Comparison of ENCODE assay signal across 21 cellular contexts in the genomic region with DNA sequence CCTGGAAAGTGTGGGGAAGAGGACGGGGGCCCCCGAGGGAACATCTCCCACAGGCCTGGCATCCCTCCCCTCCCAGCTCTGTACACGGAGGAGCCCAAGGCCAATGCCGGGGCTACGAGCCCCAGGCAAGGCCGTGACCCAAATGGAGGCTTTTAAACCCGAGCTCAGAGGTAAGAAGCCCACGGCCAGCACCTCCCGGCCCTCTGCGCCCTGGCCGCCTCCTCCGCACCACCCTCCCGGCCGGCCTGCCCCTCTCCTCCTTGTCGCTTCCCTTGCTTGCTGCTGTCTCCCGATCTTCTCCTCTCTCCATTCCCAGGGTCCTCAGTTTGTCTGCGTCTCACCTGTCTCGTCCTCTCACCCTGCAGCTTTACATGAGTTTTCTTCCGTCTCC. TPM values are rescaled to one million over a fixed set of nuclear protein-coding genes. Genes with fewer than 3 reads are reported as not detected.
A peak's percentile ranks its signal among the peaks of the same experiment; 100 is the strongest.
DNase-seq lines count a peak whose midpoint lies in the region; ATAC-seq and TF ChIP-seq lines count a peak whose summit lies in the region.
"Had no signal": no experiment of that assay in that cellular context is flagged by ENCODE, and none has a peak within 500 bp of the region (broad histone marks: within the 10 kb centered on the region; RNA-seq: fewer than 3 reads in every experiment).

No MANE protein-coding gene starts in this region.

- H3K27me3 ChIP-seq in BLaER1 (no peaks in the 10 kb centered on the region), HUES64 (ENCODE audit: insufficient read depth, low read length) (no peaks in the 10 kb centered on the region)
- H3K27me3 ChIP-seq: Peyer's patch had no signal

- no peak for ATAC-seq in GM19324 (IDR thresholded peaks at IDR 0.05; ENCODE audit: low FRiP score, unreplicated experiment)

- peak overlapping the region; percentile 2 for H3K4me3 Mint-ChIP-seq in glutamatergic neuron (ENCODE audit: unreplicated experiment)
- H3K4me3 Mint-ChIP-seq in nephron progenitor cell: peak overlapping the region; percentile 41
- no peak overlapping the region for H3K4me3 Mint-ChIP-seq in activated naive CD4-positive, alpha-beta T cell treated with anti-CD3 and anti-CD28 coated beads, Interleukin-2, amount 10 ng/mL, durations not matched to agents 7 days and 5 days
- no peak overlapping the region for H3K4me3 Mint-ChIP-seq in Calu3 (ENCODE audit: low read depth, unreplicated experiment)
- H3K4me3 Mint-ChIP-seq: HFFc6 had no signal

- no peaks in the 10 kb centered on the region for H3K36me3 ChIP-seq in BLaER1
- H3K36me3 ChIP-seq in HUES64 (ENCODE audit: insufficient read depth, low read length): no peaks in the 10 kb centered on the region
- H3K36me3 ChIP-seq: Peyer's patch had no signal

- H3K4me2 ChIP-seq in BLaER1: peak overlapping the region; percentile 98
- H3K4me2 ChIP-seq: A549 had no signal

- no TSS peak for BruUV-seq in Calu3 (replicated peaks; lab: Mats Ljungman, UMichigan)

- H3K9ac ChIP-seq in BLaER1 (no peak overlapping the region), HUES64 (ENCODE audit: low read depth, low read length) (no peak overlapping the region)
- H3K9ac ChIP-seq: GM23248 had no signal

- 65% methylated on average over 19 of the region's 19 CpGs for WGBS in HUES64

- intact Hi-C loops in Calu3 (cut with micrococcal nuclease; ENCODE audit: unreplicated experiment): no loop called here

- no peaks in the 10 kb centered on the region for H3K36me3 Mint-ChIP-seq in glutamatergic neuron (ENCODE audit: unreplicated experiment)
- H3K36me3 Mint-ChIP-seq in nephron progenitor cell (ENCODE audit: low read depth): no peaks in the 10 kb centered on the region
- peaks cover 7% of the 10 kb centered on the region for H3K36me3 Mint-ChIP-seq in activated naive CD4-positive, alpha-beta T cell treated with anti-CD3 and anti-CD28 coated beads, Interleukin-2, amount 10 ng/mL, durations not matched to agents 7 days and 5 days
- H3K36me3 Mint-ChIP-seq in Calu3 (ENCODE audit: insufficient read depth, unreplicated experiment): peaks cover 6% of the 10 kb centered on the region

- no peak for DNase-seq in glutamatergic neuron
- no peak for DNase-seq in nephron progenitor cell
- DNase-seq in activated naive CD4-positive, alpha-beta T cell treated with anti-CD3 and anti-CD28 coated beads, Interleukin-2, amount 10 ng/mL, durations not matched to agents 7 days and 5 days: no peak
- no peak for DNase-seq in Calu3
- DNase-seq in NCI-H2107 (lab: John Stamatoyannopoulos, UW): no peak
- DNase-seq: CD4-positive, CD25-positive, alpha-beta regulatory T cell; DMS79 treated with DMSO at 0.1 percent for 48 hours; GDM1; GM23248; HFFc6; MM.1S; NCI-H1105; NCI-H1694 treated with DMSO at 0.1 percent for 48 hours; NCI-H446 treated with DMSO at 0.1 percent for 48 hours; NCI-H82; Peyer's patch; SHP77 treated with DMSO at 0.1 percent for 48 hours had no signal

- H3K4me1 ChIP-seq in BLaER1: peaks cover 75% of the 10 kb centered on the region
- peaks cover 28% of the 10 kb centered on the region for H3K4me1 ChIP-seq in HUES64 (ENCODE audit: insufficient read depth, low read length)
- H3K4me1 ChIP-seq: Peyer's patch had no signal

- TF ChIP-seq CTCF in glutamatergic neuron (IDR thresholded peaks at IDR 0.05; ENCODE audit: partially characterized antibody, unreplicated experiment): no peak
- TF ChIP-seq CTCF in nephron progenitor cell (IDR thresholded peaks at IDR 0.05): no peak
- no peak for TF ChIP-seq CTCF in Calu3 (IDR thresholded peaks at IDR 0.05; ENCODE audit: unreplicated experiment)

- H4K20me1 ChIP-seq in BLaER1: no peaks in the 10 kb centered on the region

- H3K4me1 Mint-ChIP-seq in glutamatergic neuron (ENCODE audit: low read depth, unreplicated experiment): peaks cover 2% of the 10 kb centered on the region
- H3K4me1 Mint-ChIP-seq in nephron progenitor cell: peaks cover 57% of the 10 kb centered on the region
- H3K4me1 Mint-ChIP-seq in activated naive CD4-positive, alpha-beta T cell treated with anti-CD3 and anti-CD28 coated beads, Interleukin-2, amount 10 ng/mL, durations not matched to agents 7 days and 5 days: peaks cover 23% of the 10 kb centered on the region
- H3K4me1 Mint-ChIP-seq in Calu3 (ENCODE audit: low read depth, unreplicated experiment): peaks cover 19% of the 10 kb centered on the region

- 0 out of 2 replicates have a peak overlapping the region, but pooled peaks have one; percentile 57 for H3K4me3 ChIP-seq in BLaER1
- no peak overlapping the region for H3K4me3 ChIP-seq in HUES64 (ENCODE audit: low read length)
- H3K4me3 ChIP-seq: A549, GM23248 had no signal

- CTCF ChIA-PET in activated naive CD4-positive, alpha-beta T cell treated with anti-CD3 and anti-CD28 coated beads, Interleukin-2, amount 10 ng/mL, durations not matched to agents 7 days and 5 days (lab: Charles Lee): no interaction called here
- CTCF ChIA-PET in Calu3 (lab: Charles Lee): interaction anchor here (0.6 to 1.4 kb wide), 2 partner anchors 9 to 31 kb away, joined by 3 read pairs; no protein-coding TSS in a partner anchor

- H3K27me3 Mint-ChIP-seq in glutamatergic neuron (ENCODE audit: unreplicated experiment): peaks cover 4% of the 10 kb centered on the region
- peaks cover 36% of the 10 kb centered on the region for H3K27me3 Mint-ChIP-seq in nephron progenitor cell (ENCODE audit: low read depth, poor library complexity)
- peaks cover 38% of the 10 kb centered on the region for H3K27me3 Mint-ChIP-seq in activated naive CD4-positive, alpha-beta T cell treated with anti-CD3 and anti-CD28 coated beads, Interleukin-2, amount 10 ng/mL, durations not matched to agents 7 days and 5 days
- peaks cover 16% of the 10 kb centered on the region for H3K27me3 Mint-ChIP-seq in Calu3 (ENCODE audit: unreplicated experiment)

- H3K27ac ChIP-seq in BLaER1: peak overlapping the region; percentile 51
- 0 out of 2 replicates have a peak overlapping the region, but pooled peaks have one; percentile 13 for H3K27ac ChIP-seq in HUES64 (ENCODE audit: low read depth, low read length)
- H3K27ac ChIP-seq: A549, GM23248, Peyer's patch had no signal

- peaks cover 5% of the 10 kb centered on the region for H3K9me3 Mint-ChIP-seq in glutamatergic neuron (ENCODE audit: unreplicated experiment)
- H3K9me3 Mint-ChIP-seq in nephron progenitor cell: no peaks in the 10 kb centered on the region
- peaks cover 6% of the 10 kb centered on the region for H3K9me3 Mint-ChIP-seq in activated naive CD4-positive, alpha-beta T cell treated with anti-CD3 and anti-CD28 coated beads, Interleukin-2, amount 10 ng/mL, durations not matched to agents 7 days and 5 days
- H3K9me3 Mint-ChIP-seq in Calu3 (ENCODE audit: low read depth, unreplicated experiment): no peaks in the 10 kb centered on the region
- H3K9me3 Mint-ChIP-seq: HFFc6 had no signal

- H3K27ac Mint-ChIP-seq in glutamatergic neuron (ENCODE audit: unreplicated experiment) (no peak overlapping the region), nephron progenitor cell (no peak overlapping the region), Calu3 (ENCODE audit: unreplicated experiment) (no peak overlapping the region)
- H3K27ac Mint-ChIP-seq in activated naive CD4-positive, alpha-beta T cell treated with anti-CD3 and anti-CD28 coated beads, Interleukin-2, amount 10 ng/mL, durations not matched to agents 7 days and 5 days: no peak overlapping the region
- H3K27ac Mint-ChIP-seq: HFFc6 had no signal

- H3K9me3 ChIP-seq in BLaER1 (no peaks in the 10 kb centered on the region), HUES64 (ENCODE audit: insufficient read depth, low read depth, low read length) (no peaks in the 10 kb centered on the region)
- H3K9me3 ChIP-seq: A549, Peyer's patch had no signal

RNA-seq across cellular contexts. Expression of gene MUC4, which starts 1.3 kb away (rescaled TPM):
- 0.40 TPM for polyA plus RNA-seq in HUES64 (2013, experiment 1 of 2)
- polyA plus RNA-seq in HUES64 (2013, experiment 2 of 2): 0.25 TPM
- total RNA-seq in glutamatergic neuron (ENCODE audit: unreplicated experiment): 2.5 TPM
- total RNA-seq in Calu3 (2022): 3.6 and 4.6 TPM in 2 replicates
- total RNA-seq: CD4-positive, CD25-positive, alpha-beta regulatory T cell; GM23248; HFFc6 had no signal
- polyA plus RNA-seq: CD4-positive, CD25-positive, alpha-beta regulatory T cell; GM23248 had no signal

Comparison
In these comparisons a context has a peak if more than half of its experiments do, and no peak if none do; other contexts are left out.
1. H3K4me3 Mint-ChIP-seq: peak in glutamatergic neuron (single experiment) and nephron progenitor cell (single experiment); none in activated naive CD4-positive, alpha-beta T cell treated with anti-CD3 and anti-CD28 coated beads, Interleukin-2, amount 10 ng/mL, durations not matched to agents 7 days and 5 days (single experiment) and Calu3 (single experiment).